In genomic region chr19:6572217-6572616, GRCh38 we compare ENCODE assay signal across 1 cellular context.
A peak's percentile ranks its signal among the peaks of the same experiment; 100 is the strongest.
TF ChIP-seq lines count a peak whose summit lies in the region.

No MANE protein-coding gene starts in this region.

TF ChIP-seq in K562, 482 proteins besides CTCF, POLR2A, EP300 and RAD21 (continued from another document):
- TF ChIP-seq ZNF740 (CRISPR knock-in tag; IDR thresholded peaks at IDR 0.05), result no peak
- 0 out of 4 replicates have a peak, but pooled peaks of 1 of the 2 experiments have one; percentile 26 for TF ChIP-seq ZNF740 (tag; IDR thresholded peaks at IDR 0.05)
- peak; percentile 61; the same call in 1 of the 2 replicates for TF ChIP-seq ATF7 (IDR thresholded peaks at IDR 0.05)
- no peak for TF ChIP-seq NONO (IDR thresholded peaks at IDR 0.05; ENCODE audit: low read depth in 2 of 2, low read length in 1 of 2)
- TF ChIP-seq VEZF1 (CRISPR knock-in tag; IDR thresholded peaks at IDR 0.05), result peak; percentile 30; the same call in 1 of the 2 replicates
- peak; percentile 33; the same call in 1 of the 2 replicates for TF ChIP-seq BHLHE40 (IDR thresholded peaks at IDR 0.05; ENCODE audit: low read length)
- TF ChIP-seq TCF7L2 (IDR thresholded peaks at IDR 0.05; ENCODE audit: low read depth, low read length), result peak; percentile 59; the same call in 1 of the 2 replicates
- TF ChIP-seq ZBTB11 (CRISPR knock-in tag; IDR thresholded peaks at IDR 0.05), result 0 out of 6 replicates have a peak, but pooled peaks of 1 of the 3 experiments have one; percentile 27
- TF ChIP-seq SMARCE1 (IDR thresholded peaks at IDR 0.05), result peak; percentile 41; the same call in 1 of the 2 replicates
- no peak for TF ChIP-seq MEF2A (IDR thresholded peaks at IDR 0.05; ENCODE audit: control insufficient read depth, low read depth, low read length)
- peak in 1 of 2 experiments; percentile 19; a peak in 1 of 4 replicates for TF ChIP-seq TBL1XR1 (IDR thresholded peaks at IDR 0.05; ENCODE audit: low read length in 2 of 2)
- TF ChIP-seq PBX2 (CRISPR knock-in tag; IDR thresholded peaks at IDR 0.05; ENCODE audit: low read depth), result no peak
- 0 out of 2 replicates have a peak, but pooled peaks have one; percentile 19 for TF ChIP-seq PBX2 (tag; conservative IDR thresholded peaks at IDR 0.05; ENCODE audit: low read depth)
